ENCODE assay signal across 8 cellular contexts in genomic region chr1:21270086-21270689, GRCh38. TPM values are rescaled to one million over a fixed set of nuclear protein-coding genes. Genes with fewer than 3 reads are reported as not detected.
A peak's percentile ranks its signal among the peaks of the same experiment; 100 is the strongest.
DNase-seq lines count a peak whose midpoint lies in the region; ATAC-seq, FAIRE-seq and TF ChIP-seq lines count a peak whose summit lies in the region.

No MANE protein-coding gene starts in this region.

- peaks cover 56% of the 10 kb centered on the region for H3K36me3 Mint-ChIP-seq in activated CD8-positive, alpha-beta T cell treated with anti-CD3 and anti-CD28 coated beads, Interleukin-2, amount 10 ng/mL, durations not matched to agents 7 days and 5 days (ENCODE audit: low read depth)
- H3K36me3 Mint-ChIP-seq in natural killer cell treated with Interleukin-12 subunit alpha and Interleukin-12 subunit beta and Interleukin-15 and Interleukin-18, amount 100 ng/mL, for 72 hours = peaks cover 8% of the 10 kb centered on the region

- no peak overlapping the region for H3K9ac ChIP-seq in endothelial cell of umbilical vein (replicated peaks; ENCODE audit: extremely low read depth, insufficient read depth, low read length)

- no peaks in the 10 kb centered on the region for H4K20me1 ChIP-seq in endothelial cell of umbilical vein (replicated peaks; ENCODE audit: control insufficient read depth, extremely low read depth, insufficient read depth, low read length)

- peaks cover 33 to 53% of the 10 kb centered on the region in 2 experiments for H3K36me3 ChIP-seq in endothelial cell of umbilical vein (ENCODE audit: control insufficient read depth in 2 of 2, extremely low read depth in 1 of 2, insufficient read depth in 2 of 2, low read length in 2 of 2)

- POLR2A ChIA-PET in activated CD8-positive, alpha-beta T cell treated with anti-CD3 and anti-CD28 coated beads, Interleukin-2, amount 10 ng/mL, durations not matched to agents 7 days and 5 days (lab: Charles Lee) = interaction anchor here (1.0 to 2.3 kb wide), 2 partner anchors 10 to 23 kb away, joined by 3 to 11 read pairs; no protein-coding TSS in a partner anchor
- POLR2A ChIA-PET in endothelial cell of umbilical vein (lab: Charles Lee) = interaction anchor here (0.7 to 1.6 kb wide), 4 partner anchors 8 to 75 kb away, joined by 3 to 4 read pairs (median 4); no protein-coding TSS in a partner anchor

- no TSS peak for BruUV-seq in endothelial cell of umbilical vein (replicated peaks; lab: Mats Ljungman, UMichigan)

- no peak overlapping the region for H2AFZ ChIP-seq in endothelial cell of umbilical vein (ENCODE audit: low read depth, low read length)

- no peaks in the 10 kb centered on the region for H3K27me3 Mint-ChIP-seq in activated CD8-positive, alpha-beta T cell treated with anti-CD3 and anti-CD28 coated beads, Interleukin-2, amount 10 ng/mL, durations not matched to agents 7 days and 5 days (ENCODE audit: low read depth)
- H3K27me3 Mint-ChIP-seq in natural killer cell treated with Interleukin-12 subunit alpha and Interleukin-12 subunit beta and Interleukin-15 and Interleukin-18, amount 100 ng/mL, for 72 hours = no peaks in the 10 kb centered on the region

- TF ChIP-seq POLR2A in endothelial cell of umbilical vein (IDR thresholded peaks at IDR 0.05; ENCODE audit: low read depth, low read length) = no peak

- DNase-seq in NCI-H2196 (lab: John Stamatoyannopoulos, UW; ENCODE audit: unreplicated experiment) (peak; percentile 51), NCI-H2196 treated with DMSO at 0.1 percent for 48 hours (lab: John Stamatoyannopoulos, UW; ENCODE audit: unreplicated experiment) (no peak), NCI-H1930 (lab: John Stamatoyannopoulos, UW) (peak; percentile 24 to 33), endothelial cell of umbilical vein (ENCODE audit: low read depth, low spot score) (peak; percentile 84), superior temporal gyrus (ENCODE audit: extremely low spot score) (peak; percentile 54)
- peak; percentile 85 for DNase-seq in activated CD8-positive, alpha-beta T cell treated with anti-CD3 and anti-CD28 coated beads, Interleukin-2, amount 10 ng/mL, durations not matched to agents 7 days and 5 days
- DNase-seq in natural killer cell treated with Interleukin-12 subunit alpha and Interleukin-12 subunit beta and Interleukin-15 and Interleukin-18, amount 100 ng/mL, for 72 hours (ENCODE audit: low spot score) = peak; percentile 75

- dilution Hi-C loops in endothelial cell of umbilical vein (cut with MboI; ENCODE audit: extremely low pct_ligation_motif_present, low sequenced_read_pairs) = no loop called here

- H3K4me3 Mint-ChIP-seq in activated CD8-positive, alpha-beta T cell treated with anti-CD3 and anti-CD28 coated beads, Interleukin-2, amount 10 ng/mL, durations not matched to agents 7 days and 5 days = no peak overlapping the region
- H3K4me3 Mint-ChIP-seq in natural killer cell treated with Interleukin-12 subunit alpha and Interleukin-12 subunit beta and Interleukin-15 and Interleukin-18, amount 100 ng/mL, for 72 hours = no peak overlapping the region

- H3K4me1 Mint-ChIP-seq in activated CD8-positive, alpha-beta T cell treated with anti-CD3 and anti-CD28 coated beads, Interleukin-2, amount 10 ng/mL, durations not matched to agents 7 days and 5 days (ENCODE audit: low read depth) = peaks cover 14% of the 10 kb centered on the region
- peaks cover 0 to 6% of the 10 kb centered on the region in 2 donors for H3K4me1 Mint-ChIP-seq in natural killer cell treated with Interleukin-12 subunit alpha and Interleukin-12 subunit beta and Interleukin-15 and Interleukin-18, amount 100 ng/mL, for 72 hours (ENCODE audit: low read depth in 2 of 2)

- no peak overlapping the region for H3K27ac Mint-ChIP-seq in activated CD8-positive, alpha-beta T cell treated with anti-CD3 and anti-CD28 coated beads, Interleukin-2, amount 10 ng/mL, durations not matched to agents 7 days and 5 days
- H3K27ac Mint-ChIP-seq in natural killer cell treated with Interleukin-12 subunit alpha and Interleukin-12 subunit beta and Interleukin-15 and Interleukin-18, amount 100 ng/mL, for 72 hours = no peak overlapping the region

- ATAC-seq in activated CD8-positive, alpha-beta T cell treated with anti-CD3 and anti-CD28 coated beads, Interleukin-2, amount 10 ng/mL, durations not matched to agents 7 days and 5 days = peak; percentile 89
- peak; percentile 69 to 75 for ATAC-seq in natural killer cell treated with Interleukin-12 subunit alpha and Interleukin-12 subunit beta and Interleukin-15 and Interleukin-18, amount 100 ng/mL, for 72 hours
- no peak for ATAC-seq in HG02870 (IDR thresholded peaks at IDR 0.05; ENCODE audit: unreplicated experiment)

- H3K27ac ChIP-seq in endothelial cell of umbilical vein (ENCODE audit: insufficient read depth, low read depth, low read length) = no peak overlapping the region

- no peak overlapping the region for H3K4me3 ChIP-seq in endothelial cell of umbilical vein (replicated peaks in 1 of 3; ENCODE audit: insufficient read depth in 1 of 3, low read depth in 1 of 3, low read length in 3 of 3)

- CTCF ChIA-PET in activated CD8-positive, alpha-beta T cell treated with anti-CD3 and anti-CD28 coated beads, Interleukin-2, amount 10 ng/mL, durations not matched to agents 7 days and 5 days (lab: Charles Lee) = interaction anchor here (0.6 to 5.7 kb wide), 41 partner anchors 12 to 1001 kb away, joined by 3 to 162 read pairs (median 9); partner anchors contain the start of gene ECE1
- CTCF ChIA-PET in endothelial cell of umbilical vein (lab: Charles Lee) = interaction anchor here (0.6 to 6.1 kb wide), 46 partner anchors 10 to 573 kb away, joined by 3 to 298 read pairs (median 7); partner anchors contain the start of gene ECE1

- H3K9me1 ChIP-seq in endothelial cell of umbilical vein (replicated peaks; ENCODE audit: control insufficient read depth, extremely low read depth, insufficient read depth, low read length) = no peaks in the 10 kb centered on the region

- FAIRE-seq in endothelial cell of umbilical vein (lab: Jason Lieb, UNC) = peak; percentile 96

- H3K79me2 ChIP-seq in endothelial cell of umbilical vein (ENCODE audit: control insufficient read depth, insufficient read depth, low read length) = peaks cover 88% of the 10 kb centered on the region

- H3K27me3 ChIP-seq in endothelial cell of umbilical vein (ENCODE audit: control insufficient read depth in 2 of 2, insufficient read depth in 2 of 2, low read length in 2 of 2) = no peaks in the 10 kb centered on the region

- H3K9me3 Mint-ChIP-seq in activated CD8-positive, alpha-beta T cell treated with anti-CD3 and anti-CD28 coated beads, Interleukin-2, amount 10 ng/mL, durations not matched to agents 7 days and 5 days (ENCODE audit: insufficient read depth) = no peaks in the 10 kb centered on the region
- H3K9me3 Mint-ChIP-seq in natural killer cell treated with Interleukin-12 subunit alpha and Interleukin-12 subunit beta and Interleukin-15 and Interleukin-18, amount 100 ng/mL, for 72 hours = no peaks in the 10 kb centered on the region

- H3K9me3 ChIP-seq in endothelial cell of umbilical vein (replicated peaks; ENCODE audit: control insufficient read depth, insufficient read depth, low read length) = no peaks in the 10 kb centered on the region

- no peak overlapping the region for H3K4me2 ChIP-seq in endothelial cell of umbilical vein (ENCODE audit: insufficient read depth, low read length)

- intact Hi-C loops in endothelial cell of umbilical vein (cut with micrococcal nuclease) = loop anchor here (1.0 to 2.0 kb wide), 3 partner anchors 8 to 65 kb away; no protein-coding TSS in a partner anchor

- TF ChIP-seq CTCF in endothelial cell of umbilical vein (IDR thresholded peaks at IDR 0.05; ENCODE audit: extremely low read depth in 1 of 2, insufficient read depth in 1 of 2, low read depth in 1 of 2, low read length in 2 of 2) = peak; percentile 98

- peaks cover 60% of the 10 kb centered on the region for H3K4me1 ChIP-seq in endothelial cell of umbilical vein (ENCODE audit: control insufficient read depth, extremely low read depth, insufficient read depth, low read length)

TF ChIP-seq in endothelial cell of umbilical vein, 7 proteins besides CTCF, POLR2A, EP300 and RAD21:
- TF ChIP-seq EZH2 (IDR thresholded peaks at IDR 0.05; ENCODE audit: borderline replicate concordance, low read depth, low read length, severe bottlenecking) (no peak), MYC (IDR thresholded peaks at IDR 0.05; ENCODE audit: low read depth, low read length) (no peak)
TF ChIP-seq in endothelial cell of umbilical vein: peak in this region for 0.

RNA-seq across cellular contexts. Expression of gene ECE1, which starts 20.1 kb away (rescaled TPM):
- total RNA-seq in activated CD8-positive, alpha-beta T cell treated with anti-CD3 and anti-CD28 coated beads, Interleukin-2, amount 10 ng/mL, durations not matched to agents 7 days and 5 days = 10 to 100 TPM; 70.9 to 72.5 TPM
- 496 and 562 TPM in 2 replicates for total RNA-seq in endothelial cell of umbilical vein
- polyA plus RNA-seq in endothelial cell of umbilical vein = 437 and 521 TPM in 2 replicates
- polyA plus RNA-seq in endothelial cell of umbilical vein (2011; cell fraction: cytosol; rRNA removed) = 352 and 358 TPM in 2 replicates
- polyA plus RNA-seq in endothelial cell of umbilical vein (2011; cell fraction: nucleus; rRNA removed) = 291 and 306 TPM in 2 replicates
- polyA plus RNA-seq in endothelial cell of umbilical vein (2012) = 366 and 394 TPM in 2 replicates
- polyA minus RNA-seq in endothelial cell of umbilical vein = 457 and 568 TPM in 2 replicates
- polyA minus RNA-seq in endothelial cell of umbilical vein (2011; cell fraction: cytosol; rRNA and poly(A)+ RNA removed) = 16.8 TPM
- 172 and 244 TPM in 2 replicates for polyA minus RNA-seq in endothelial cell of umbilical vein (2011; cell fraction: nucleus; rRNA and poly(A)+ RNA removed)
- total RNA-seq in natural killer cell treated with Interleukin-12 subunit alpha and Interleukin-12 subunit beta and Interleukin-15 and Interleukin-18, amount 100 ng/mL, for 72 hours = 10 to 100 TPM; 33.7 to 53.9 TPM
